15 cellular contexts compared by ENCODE assay signal in the genomic region with DNA sequence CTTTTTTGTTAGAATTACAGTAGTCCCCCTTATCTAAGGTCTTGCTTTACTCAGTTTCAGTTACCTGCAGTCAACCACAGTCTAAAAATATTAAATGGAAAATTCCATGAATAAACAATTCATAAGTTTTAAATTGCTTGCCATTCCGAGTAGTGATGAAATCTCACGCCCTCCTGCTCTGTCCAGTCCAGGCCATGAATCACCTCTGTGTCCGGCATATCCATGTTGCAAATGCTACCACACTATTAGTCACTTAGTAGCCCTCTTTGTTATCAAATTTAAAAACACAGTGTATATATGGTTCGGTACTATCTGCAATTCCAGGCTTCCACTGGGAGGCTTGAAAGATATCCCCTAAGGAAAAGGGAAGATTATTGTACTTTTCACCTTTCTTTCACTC.
DNase-seq lines count a peak whose midpoint lies in the region; ATAC-seq and TF ChIP-seq lines count a peak whose summit lies in the region.
"Had no signal": no experiment of that assay in that cellular context is flagged by ENCODE, and none has a peak within 500 bp of the region (broad histone marks: within the 10 kb centered on the region; RNA-seq: fewer than 3 reads in every experiment).

No MANE protein-coding gene starts in this region.

- peak overlapping the region; percentile 47 for H3K27ac ChIP-seq in PC-9
- H3K27ac ChIP-seq in trophoblast cell (ENCODE audit: low read depth, low read length), result no peak overlapping the region
- H3K27ac ChIP-seq: spleen, suprapubic skin had no signal

- peak overlapping the region; percentile 31; the same call in 1 of the 2 replicates for H2AFZ ChIP-seq in PC-9
- H2AFZ ChIP-seq in trophoblast cell (ENCODE audit: insufficient read depth, low read length, poor library complexity), result no peak overlapping the region

- H3K4me3 Mint-ChIP-seq in nephron progenitor cell, result no peak overlapping the region
- no peak overlapping the region for H3K4me3 Mint-ChIP-seq in immature natural killer cell
- H3K4me3 Mint-ChIP-seq in chondrocyte (ENCODE audit: unreplicated experiment), result no peak overlapping the region
- H3K4me3 Mint-ChIP-seq: activated naive CD4-positive, alpha-beta T cell treated with anti-CD3 and anti-CD28 coated beads for 36 hours had no signal

- H2BK5ac ChIP-seq in trophoblast cell (ENCODE audit: low read depth, low read length, poor library complexity), result no peak overlapping the region

- no peaks in the 10 kb centered on the region for H4K20me1 ChIP-seq in PC-9 (ENCODE audit: insufficient read depth)

- H3K9me3 Mint-ChIP-seq in nephron progenitor cell (no peaks in the 10 kb centered on the region), immature natural killer cell (peaks cover 0 to 4% (median under 1%) of the 10 kb centered on the region in 6 donors), chondrocyte (ENCODE audit: low read depth) (no peaks in the 10 kb centered on the region)

- H3K9me2 ChIP-seq in PC-9 (ENCODE audit: insufficient read depth), result no peaks in the 10 kb centered on the region

- no peak overlapping the region for H3K18ac ChIP-seq in trophoblast cell (ENCODE audit: low read length)

- no peak overlapping the region for H2BK120ac ChIP-seq in trophoblast cell (ENCODE audit: insufficient read depth, low read length, poor library complexity)

- H3K9me3 ChIP-seq in PC-9 (ENCODE audit: insufficient read depth, low read depth) (no peaks in the 10 kb centered on the region), trophoblast cell (ENCODE audit: insufficient read depth, low read depth, low read length) (no peaks in the 10 kb centered on the region)
- H3K9me3 ChIP-seq: Caco-2, spleen, suprapubic skin had no signal

- no peak overlapping the region for H3K23ac ChIP-seq in trophoblast cell (ENCODE audit: low read length)

- H3K27me3 ChIP-seq in PC-9 (ENCODE audit: insufficient read depth, low read depth) (no peaks in the 10 kb centered on the region), trophoblast cell (ENCODE audit: insufficient read depth, low read length) (no peaks in the 10 kb centered on the region)
- H3K27me3 ChIP-seq: spleen, suprapubic skin had no signal

- H2AK5ac ChIP-seq in trophoblast cell (ENCODE audit: low read length), result no peak overlapping the region

- no peaks in the 10 kb centered on the region for H3K79me1 ChIP-seq in trophoblast cell (ENCODE audit: low read length)

- CTCF ChIA-PET in PC-9 (lab: Charles Lee), result interaction anchor here (0.7 to 1.3 kb wide), 2 partner anchors 36 to 695 kb away, joined by 5 to 7 read pairs; no protein-coding TSS in a partner anchor

- no peak overlapping the region for H4K8ac ChIP-seq in trophoblast cell (ENCODE audit: low read depth, low read length)

- H4K91ac ChIP-seq in trophoblast cell (ENCODE audit: low read depth, low read length), result no peak overlapping the region

- H3K79me2 ChIP-seq in PC-9 (ENCODE audit: low read depth) (no peaks in the 10 kb centered on the region), trophoblast cell (ENCODE audit: control insufficient read depth, insufficient read depth, low read length, poor library complexity) (no peaks in the 10 kb centered on the region)

- H3K36me3 Mint-ChIP-seq in nephron progenitor cell (ENCODE audit: low read depth), result no peaks in the 10 kb centered on the region
- H3K36me3 Mint-ChIP-seq in immature natural killer cell, result no peaks in the 10 kb centered on the region
- no peaks in the 10 kb centered on the region for H3K36me3 Mint-ChIP-seq in chondrocyte (ENCODE audit: low read depth)

- no peaks in the 10 kb centered on the region for H3F3A ChIP-seq in PC-9 (ENCODE audit: insufficient read depth, low read depth)

- no peak overlapping the region for H4K12ac ChIP-seq in trophoblast cell (ENCODE audit: low read depth, low read length)

- H3K4me1 Mint-ChIP-seq in nephron progenitor cell (peaks cover 16% of the 10 kb centered on the region), immature natural killer cell (no peaks in the 10 kb centered on the region), chondrocyte (ENCODE audit: low read depth) (peaks cover 6% of the 10 kb centered on the region)

- H3K36me3 ChIP-seq in PC-9 (ENCODE audit: low read depth) (no peaks in the 10 kb centered on the region), trophoblast cell (ENCODE audit: control insufficient read depth in 1 of 2, insufficient read depth in 2 of 2, low read length in 2 of 2) (no peaks in the 10 kb centered on the region)
- H3K36me3 ChIP-seq: spleen, suprapubic skin had no signal

- no peak overlapping the region for H3K9ac ChIP-seq in trophoblast cell (ENCODE audit: low read length)

- H3K14ac ChIP-seq in trophoblast cell (ENCODE audit: low read length), result no peak overlapping the region

- peak; percentile 15 for DNase-seq in GM04503 (ENCODE audit: low read depth)
- DNase-seq in PC-9, result peak; percentile 18 to 76
- DNase-seq in dermis blood vessel endothelial cell, result peak; percentile 37
- DNase-seq in trophoblast cell, result peak; percentile 42 to 62
- no peak for DNase-seq in nephron progenitor cell
- no peak for DNase-seq in immature natural killer cell
- no peak for DNase-seq in chondrocyte (ENCODE audit: low spot score)
- DNase-seq: activated naive CD4-positive, alpha-beta T cell treated with anti-CD3 and anti-CD28 coated beads for 36 hours; Caco-2; cortex of kidney; left cardiac atrium; NCI-H2107; spleen had no signal

- WGBS in trophoblast cell (ENCODE audit: extremely low coverage, insufficient coverage, insufficient read length), result no CpG with 5 or more reads among the region's 4 CpGs

- no peak for ATAC-seq in GM21367 (IDR thresholded peaks at IDR 0.05; ENCODE audit: unreplicated experiment)

- H3K4me3 ChIP-seq in PC-9 (no peak overlapping the region), trophoblast cell (ENCODE audit: low read depth, low read length) (no peak overlapping the region)
- H3K4me3 ChIP-seq: spleen, suprapubic skin had no signal

- intact Hi-C loops in PC-9 (cut with micrococcal nuclease; ENCODE audit: unreplicated experiment), result no loop called here

- no peak overlapping the region for H3K4ac ChIP-seq in trophoblast cell (ENCODE audit: low read depth, low read length)

- no peak overlapping the region for H2BK12ac ChIP-seq in trophoblast cell (ENCODE audit: low read length)

- TF ChIP-seq CTCF in PC-9 (conservative IDR thresholded peaks at IDR 0.05), result no peak
- TF ChIP-seq CTCF in nephron progenitor cell (IDR thresholded peaks at IDR 0.05), result no peak
- TF ChIP-seq CTCF in chondrocyte (IDR thresholded peaks at IDR 0.05), result no peak

- no TSS peak for BruUV-seq in PC-9 (replicated peaks; lab: Mats Ljungman, UMichigan)

- H3K4me2 ChIP-seq in PC-9 (peak overlapping the region; percentile 35), trophoblast cell (ENCODE audit: low read length) (no peak overlapping the region)

- H3K27me3 Mint-ChIP-seq in nephron progenitor cell (ENCODE audit: low read depth, poor library complexity) (no peaks in the 10 kb centered on the region), immature natural killer cell (ENCODE audit: low read depth in 3 of 3) (no peaks in the 10 kb centered on the region), chondrocyte (ENCODE audit: low read depth) (peaks cover 4% of the 10 kb centered on the region)

- peaks cover 10% of the 10 kb centered on the region for H3K4me1 ChIP-seq in PC-9 (replicated peaks; ENCODE audit: insufficient read depth)
- H3K4me1 ChIP-seq in trophoblast cell (ENCODE audit: control insufficient read depth in 1 of 2, insufficient read depth in 2 of 2, low read length in 2 of 2), result no peaks in the 10 kb centered on the region
- H3K4me1 ChIP-seq: Caco-2, spleen, suprapubic skin had no signal

- POLR2A ChIA-PET in PC-9 (lab: Charles Lee; ENCODE audit: unreplicated experiment), result no interaction called here

- H3K27ac Mint-ChIP-seq in nephron progenitor cell (no peak overlapping the region), immature natural killer cell (no peak overlapping the region), chondrocyte (ENCODE audit: unreplicated experiment) (no peak overlapping the region)
- H3K27ac Mint-ChIP-seq: activated naive CD4-positive, alpha-beta T cell treated with anti-CD3 and anti-CD28 coated beads for 36 hours had no signal

Comparison
In these comparisons a context has a peak if more than half of its experiments do, and no peak if none do; other contexts are left out.
1. DNase-seq: peak in GM04503 (single experiment), PC-9 (2 of 2), dermis blood vessel endothelial cell (single experiment) and trophoblast cell (2 of 2); none in nephron progenitor cell (single experiment), immature natural killer cell (0 of 3) and chondrocyte (single experiment).